ENCODE assay signal across 8 cellular contexts in genomic region chr19:36973844-36974195, GRCh38. TPM values are rescaled to one million over a fixed set of nuclear protein-coding genes. Genes with fewer than 3 reads are reported as not detected.
DNase-seq lines count a peak whose midpoint lies in the region; ATAC-seq lines count a peak whose summit lies in the region.

No MANE protein-coding gene starts in this region.

- H3K9me3 Mint-ChIP-seq in central memory CD8-positive, alpha-beta T cell, result no peaks in the 10 kb centered on the region

- H3K27ac ChIP-seq in GM23248 (peak overlapping the region; percentile 52), muscle layer of colon (ENCODE audit: low read depth, low read length) (peak overlapping the region; percentile 71)

- 0 out of 2 replicates have a peak, but pooled peaks cover 7% of the 10 kb centered on the region for H3K4me1 ChIP-seq in GM23248 (ENCODE audit: insufficient read depth)
- H3K4me1 ChIP-seq in muscle layer of colon (ENCODE audit: insufficient read depth, low read length), result peaks cover 7% of the 10 kb centered on the region

- peaks cover 16% of the 10 kb centered on the region for H3K4me1 Mint-ChIP-seq in central memory CD8-positive, alpha-beta T cell

- peak; percentile 47 for DNase-seq in 8988T
- no peak for DNase-seq in GM23248
- no peak for DNase-seq in central memory CD8-positive, alpha-beta T cell (ENCODE audit: low spot score in 2 of 2)
- no peak for DNase-seq in left colon
- DNase-seq in DMS114 treated with DMSO at 0.1 percent for 48 hours (lab: John Stamatoyannopoulos, UW; ENCODE audit: unreplicated experiment), result no peak

- H3K4me3 ChIP-seq in GM23248, result peak overlapping the region; percentile 93
- H3K4me3 ChIP-seq in muscle layer of colon (ENCODE audit: low read depth in 1 of 2, low read length in 2 of 2), result peak overlapping the region; percentile 79 to 84

- no peaks in the 10 kb centered on the region for H3F3A ChIP-seq in GM23248 (ENCODE audit: insufficient read depth)

- no peaks in the 10 kb centered on the region for H4K20me1 ChIP-seq in GM23248 (ENCODE audit: insufficient read depth)

- H3K36me3 ChIP-seq in GM23248 (ENCODE audit: low read depth) (peaks cover 6% of the 10 kb centered on the region; the same call in 1 of the 2 replicates), muscle layer of colon (ENCODE audit: insufficient read depth, low read length) (peaks cover 12% of the 10 kb centered on the region)

- H3K9ac ChIP-seq in GM23248, result peak overlapping the region; percentile 77
- H3K9ac ChIP-seq in muscle layer of colon (ENCODE audit: low read length), result peak overlapping the region; percentile 49

- H3K4me2 ChIP-seq in GM23248 (ENCODE audit: unreplicated experiment), result peak overlapping the region; percentile 91

- H3K27ac Mint-ChIP-seq in central memory CD8-positive, alpha-beta T cell (ENCODE audit: low read depth), result peak overlapping the region; percentile 95

- H2AFZ ChIP-seq in GM23248, result peak overlapping the region; percentile 99

- H3K4me3 Mint-ChIP-seq in central memory CD8-positive, alpha-beta T cell, result peak overlapping the region; percentile 88

- no peaks in the 10 kb centered on the region for H3K9me2 ChIP-seq in GM23248 (ENCODE audit: insufficient read depth)

- in situ Hi-C loops in GM23248 (cut with MboI), result no loop called here

- intact Hi-C loops in left colon (cut with DNase I, micrococcal nuclease), result no loop called here

- 50 to 54% methylated on average over 6 of the region's 6 CpGs for WGBS in GM23248 (ENCODE audit: low coverage in 1 of 2, low lambda C conversion rate in 2 of 2, missing lambda C conversion rate in 2 of 2), 2 experiments

- no peaks in the 10 kb centered on the region for H3K27me3 Mint-ChIP-seq in central memory CD8-positive, alpha-beta T cell

- H3K9me3 ChIP-seq in GM23248 (ENCODE audit: low read depth) (no peaks in the 10 kb centered on the region), muscle layer of colon (ENCODE audit: low read length) (no peaks in the 10 kb centered on the region)

- no peaks in the 10 kb centered on the region for H3K27me3 ChIP-seq in GM23248 (replicated peaks; ENCODE audit: insufficient read depth)
- no peaks in the 10 kb centered on the region for H3K27me3 ChIP-seq in muscle layer of colon (ENCODE audit: control insufficient read depth in 1 of 2, insufficient read depth in 2 of 2, low read length in 2 of 2)

- H3K79me2 ChIP-seq in GM23248 (ENCODE audit: insufficient read depth), result no peaks in the 10 kb centered on the region

- no peak for ATAC-seq in central memory CD8-positive, alpha-beta T cell (replicated peaks; ENCODE audit: extremely low read depth, poor library complexity, severe bottlenecking)
- ATAC-seq in GM19455 (IDR thresholded peaks at IDR 0.05; ENCODE audit: unreplicated experiment), result no peak
- no peak for ATAC-seq in HG02623 (IDR thresholded peaks at IDR 0.05; ENCODE audit: unreplicated experiment)
- ATAC-seq in left colon, result no peak

- H3K36me3 Mint-ChIP-seq in central memory CD8-positive, alpha-beta T cell (ENCODE audit: insufficient read depth), result peaks cover 5% of the 10 kb centered on the region

RNA-seq across cellular contexts. Expression of gene ZNF568, which starts 57.7 kb away (rescaled TPM):
- 13.9 and 20.5 TPM in 2 replicates for total RNA-seq in GM23248 (2014; rRNA removed; shearing (Covaris generic))
- polyA plus RNA-seq in GM23248 (2016; fragmentation: Nextera tagmentation; extraction: Ambion mirVana), result 10.6 and 11.6 TPM in 2 replicates
- 1 to 10 TPM; 2.5 to 4.0 TPM for total RNA-seq in left colon

RNA-seq across cellular contexts. Expression of gene ZNF829, which starts 57.7 kb away (rescaled TPM):
- 2.3 and 4.2 TPM in 2 replicates for total RNA-seq in GM23248 (2014; rRNA removed; shearing (Covaris generic))
- 2.2 and 2.4 TPM in 2 replicates for polyA plus RNA-seq in GM23248 (2016; fragmentation: Nextera tagmentation; extraction: Ambion mirVana)
- total RNA-seq in left colon, result 1 to 10 TPM in 1 of 2 donors, under 1 TPM in 1; 0.73 to 1.3 TPM
